ENCODE assay signal across 16 cellular contexts in genomic region chr22:33109532-33110148, GRCh38.
"Had no signal": no experiment of that assay in that cellular context is flagged by ENCODE, and none has a peak within 500 bp of the region (broad histone marks: within the 10 kb centered on the region; RNA-seq: fewer than 3 reads in every experiment).

No MANE protein-coding gene starts in this region.

- H3K27ac ChIP-seq: body of pancreas, neutrophil, pancreas, psoas muscle, thyroid gland had no signal

- H3K36me3 ChIP-seq: neutrophil, pancreas, thyroid gland had no signal

- DNase-seq: activated CD4-positive, alpha-beta T cell treated with anti-CD3 and anti-CD28 coated beads for 1 hour; activated CD4-positive, alpha-beta T cell treated with anti-CD3 and anti-CD28 coated beads, Interleukin-2, amount 50 U/mL, for 1 hour; activated CD8-positive, alpha-beta T cell treated with anti-CD3 and anti-CD28 coated beads, Interleukin-2, amount 10 ng/mL, durations not matched to agents 7 days and 5 days; activated gamma-delta T cell; body of pancreas; effector memory CD4-positive, alpha-beta T cell; foreskin melanocyte; hippocampal formation; pancreas; psoas muscle; right cardiac atrium; stimulated activated CD4-positive, alpha-beta T cell treated with anti-CD3 and anti-CD28 coated beads, Interleukin-12 subunit alpha, Interleukin-12 subunit beta, amount 100 ng/mL, for 4 hours; stimulated activated CD4-positive, alpha-beta T cell treated with anti-CD3 and anti-CD28 coated beads, Interleukin-4, amount 100 ng/mL, for 4 hours; stimulated activated naive CD8-positive, alpha-beta T cell treated with anti-CD3 and anti-CD28 coated beads, Interleukin-15, Interleukin-2, amounts not matched to agents 100 U/mL and 50 U/mL, for 24 hours; thyroid gland had no signal

- ATAC-seq: activated CD8-positive, alpha-beta T cell treated with anti-CD3 and anti-CD28 coated beads, Interleukin-2, amount 10 ng/mL, durations not matched to agents 7 days and 5 days; body of pancreas; pancreas; psoas muscle; right cardiac atrium; stimulated activated naive CD8-positive, alpha-beta T cell treated with anti-CD3 and anti-CD28 coated beads, Interleukin-15, Interleukin-2, amounts not matched to agents 100 U/mL and 50 U/mL, for 24 hours had no signal

- H3K27me3 ChIP-seq: body of pancreas, pancreas, thyroid gland had no signal

- H3K4me1 ChIP-seq: body of pancreas, pancreas, psoas muscle, thyroid gland had no signal

- H3K4me3 ChIP-seq: body of pancreas, pancreas, psoas muscle, thyroid gland had no signal

- H3K9me3 ChIP-seq: body of pancreas, neutrophil, pancreas, psoas muscle, thyroid gland had no signal
